In genomic region chr19:46493236-46494114, GRCh38 we compare ENCODE assay signal across 9 cellular contexts. TPM values are rescaled to one million over a fixed set of nuclear protein-coding genes. Genes with fewer than 3 reads are reported as not detected.
DNase-seq lines count a peak whose midpoint lies in the region; ATAC-seq and TF ChIP-seq lines count a peak whose summit lies in the region.
"Had no signal": no experiment of that assay in that cellular context is flagged by ENCODE, and none has a peak within 500 bp of the region (broad histone marks: within the 10 kb centered on the region; RNA-seq: fewer than 3 reads in every experiment).

No MANE protein-coding gene starts in this region.

- H3K4me1 ChIP-seq in mucosa of rectum (ENCODE audit: control insufficient read depth in 2 of 2, insufficient read depth in 2 of 2, low read length in 2 of 2) (peaks cover 0 to 11% of the 10 kb centered on the region in 2 donors), vagina (peaks cover 54% of the 10 kb centered on the region), MM.1S (ENCODE audit: low read length) (no peaks in the 10 kb centered on the region)

- no peak overlapping the region for H2AFZ ChIP-seq in MM.1S (ENCODE audit: low read length)

- H3K9me2 ChIP-seq in MM.1S (replicated peaks; ENCODE audit: insufficient read depth, low read length) = no peaks in the 10 kb centered on the region

- H3K27ac ChIP-seq in mucosa of rectum (ENCODE audit: low read depth in 2 of 2, low read length in 2 of 2) (no peak overlapping the region), vagina (peak overlapping the region; percentile 50), MM.1S (ENCODE audit: low read length) (no peak overlapping the region)

- H3K9me3 ChIP-seq in mucosa of rectum (ENCODE audit: control insufficient read depth in 2 of 2, low read length in 2 of 2) = no peaks in the 10 kb centered on the region
- H3K9me3 ChIP-seq in vagina = no peaks in the 10 kb centered on the region
- H3K9me3 ChIP-seq in MM.1S (replicated peaks; ENCODE audit: insufficient read depth, low read length) = no peaks in the 10 kb centered on the region

- no peak for ATAC-seq in GM21737 (IDR thresholded peaks at IDR 0.05; ENCODE audit: unreplicated experiment)

- DNase-seq in stimulated activated CD4-positive, alpha-beta T cell treated with anti-CD3 and anti-CD28 coated beads, Interleukin-15, amount 100 ng/mL, for 24 hours = peak; percentile 44
- no peak for DNase-seq in stimulated activated CD4-positive, alpha-beta T cell treated with anti-CD3 and anti-CD28 coated beads, Interleukin-1b, Interleukin-23, amount 100 ng/mL, for 48 hours
- DNase-seq in ecto neural progenitor cell (ENCODE audit: low spot score) (peak; percentile 74), vagina (ENCODE audit: extremely low spot score in 2 of 2) (no peak), MM.1S (no peak), CD14-positive monocyte (ENCODE audit: low spot score) (no peak)
- DNase-seq: NCI-H187 had no signal

- TF ChIP-seq POLR2A in vagina (IDR thresholded peaks at IDR 0.05) = no peak

- H3K27me3 ChIP-seq in mucosa of rectum (ENCODE audit: control insufficient read depth in 2 of 2, insufficient read depth in 2 of 2, low read length in 2 of 2) (peaks cover 25 to 32% of the 10 kb centered on the region in 2 donors), vagina (no peaks in the 10 kb centered on the region), MM.1S (replicated peaks; ENCODE audit: insufficient read depth, low read length) (peaks cover 98% of the 10 kb centered on the region)

- TF ChIP-seq CTCF in vagina (IDR thresholded peaks at IDR 0.05) = no peak
- TF ChIP-seq CTCF in MM.1S (IDR thresholded peaks at IDR 0.05; ENCODE audit: low read length) = no peak
- no peak for TF ChIP-seq CTCF in CD14-positive monocyte (IDR thresholded peaks at IDR 0.05)

- H3K4me2 ChIP-seq in MM.1S (ENCODE audit: low read depth, low read length) = no peak overlapping the region

- peak overlapping the region in 1 of 7 donors; percentile 74 for H3K27ac Mint-ChIP-seq in CD14-positive monocyte

- peaks cover 3 to 35% (median 17%) of the 10 kb centered on the region in 7 donors for H3K9me3 Mint-ChIP-seq in CD14-positive monocyte

- H3K9ac ChIP-seq in mucosa of rectum (ENCODE audit: low read depth in 1 of 2, low read length in 2 of 2) = no peak overlapping the region
- H3K9ac ChIP-seq in MM.1S (ENCODE audit: low read length) = no peak overlapping the region

- no peaks in the 10 kb centered on the region for H3F3A ChIP-seq in MM.1S (ENCODE audit: insufficient read depth, low read length)

- H3K27me3 Mint-ChIP-seq in CD14-positive monocyte (ENCODE audit: low read depth in 3 of 3) = peaks cover 72 to 95% (median 75%) of the 10 kb centered on the region in 3 donors

- no peaks in the 10 kb centered on the region for H4K20me1 ChIP-seq in MM.1S (ENCODE audit: insufficient read depth, low read length)

- peak overlapping the region in 1 of 2 donors; percentile 89 for H3K4me3 Mint-ChIP-seq in CD14-positive monocyte

- intact Hi-C loops in vagina (cut with DNase I) (no loop called here), CD14-positive monocyte (cut with micrococcal nuclease) (no loop called here)

- H3K36me3 Mint-ChIP-seq in CD14-positive monocyte = peaks cover 8 to 14% of the 10 kb centered on the region in 2 donors

- peaks cover 38% of the 10 kb centered on the region for H3K4me1 Mint-ChIP-seq in CD14-positive monocyte

- H3K4me3 ChIP-seq in mucosa of rectum (ENCODE audit: low read length in 2 of 2) (peak overlapping the region; percentile 16 to 37), vagina (peak overlapping the region; percentile 46 to 53), MM.1S (ENCODE audit: low read length) (no peak overlapping the region)

- H3K79me2 ChIP-seq in MM.1S (ENCODE audit: low read length) = no peaks in the 10 kb centered on the region

- H3K36me3 ChIP-seq in mucosa of rectum (ENCODE audit: control insufficient read depth in 2 of 2, insufficient read depth in 2 of 2, low read length in 2 of 2) (no peaks in the 10 kb centered on the region), vagina (no peaks in the 10 kb centered on the region), MM.1S (replicated peaks; ENCODE audit: insufficient read depth, low read length) (no peaks in the 10 kb centered on the region)

RNA-seq across cellular contexts. Expression of gene PNMA8B, which starts 2.2 kb away (rescaled TPM):
- total RNA-seq in vagina = 2.7 TPM
- under 1 TPM in 1 of 2 donors, not detected in 1; 0.16 TPM for polyA plus RNA-seq in CD14-positive monocyte

RNA-seq across cellular contexts. Expression of gene PNMA8A, which starts 22.1 kb away (rescaled TPM):
- 1.5 TPM for total RNA-seq in vagina
- not detected for polyA plus RNA-seq in CD14-positive monocyte

Comparison
In these comparisons a context has a peak if more than half of its experiments do, and no peak if none do; other contexts are left out.
1. DNase-seq: peak in stimulated activated CD4-positive, alpha-beta T cell treated with anti-CD3 and anti-CD28 coated beads, Interleukin-15, amount 100 ng/mL, for 24 hours (single experiment) and ecto neural progenitor cell (single experiment); none in stimulated activated CD4-positive, alpha-beta T cell treated with anti-CD3 and anti-CD28 coated beads, Interleukin-1b, Interleukin-23, amount 100 ng/mL, for 48 hours (single experiment), vagina (0 of 2), MM.1S (single experiment) and CD14-positive monocyte (single experiment).